In genomic region chr4:145936142-145937020, GRCh38 we compare ENCODE assay signal across 8 cellular contexts. TPM values are rescaled to one million over a fixed set of nuclear protein-coding genes. Genes with fewer than 3 reads are reported as not detected.
A peak's percentile ranks its signal among the peaks of the same experiment; 100 is the strongest.
DNase-seq lines count a peak whose midpoint lies in the region; ATAC-seq and TF ChIP-seq lines count a peak whose summit lies in the region.

No MANE protein-coding gene starts in this region.

- H3K4me1 Mint-ChIP-seq in activated CD8-positive, alpha-beta memory T cell treated with anti-CD3 and anti-CD28 coated beads, Interleukin-2, amount 10 ng/mL, durations not matched to agents 7 days and 5 days: peaks cover 32% of the 10 kb centered on the region
- H3K4me1 Mint-ChIP-seq in endothelial cell (ENCODE audit: unreplicated experiment): peaks cover 34% of the 10 kb centered on the region

- H3K27ac Mint-ChIP-seq in activated CD8-positive, alpha-beta memory T cell treated with anti-CD3 and anti-CD28 coated beads, Interleukin-2, amount 10 ng/mL, durations not matched to agents 7 days and 5 days: peak overlapping the region; percentile 93
- H3K27ac Mint-ChIP-seq in endothelial cell (ENCODE audit: unreplicated experiment): peak overlapping the region; percentile 80

- CTCF ChIA-PET in activated CD8-positive, alpha-beta memory T cell treated with anti-CD3 and anti-CD28 coated beads, Interleukin-2, amount 10 ng/mL, durations not matched to agents 7 days and 5 days (lab: Charles Lee): interaction anchor here (1.0 to 1.6 kb wide), 5 partner anchors 8 to 320 kb away, joined by 3 to 6 read pairs (median 3); no protein-coding TSS in a partner anchor

- peak; percentile 73 for DNase-seq in AG20443 (ENCODE audit: low spot score)
- DNase-seq in NCI-H510A treated with DMSO at 0.1 percent for 48 hours (lab: John Stamatoyannopoulos, UW): peak; percentile 33
- peak; percentile 80 for DNase-seq in activated CD8-positive, alpha-beta memory T cell treated with anti-CD3 and anti-CD28 coated beads, Interleukin-2, amount 10 ng/mL, durations not matched to agents 7 days and 5 days
- peak; percentile 75 for DNase-seq in endothelial cell (ENCODE audit: low spot score)
- peak; percentile 75 for DNase-seq in midbrain (lab: John Stamatoyannopoulos, UW)
- peak; percentile 38 to 45 for DNase-seq in stimulated activated CD8-positive, alpha-beta memory T cell treated with anti-CD3 and anti-CD28 coated beads, Interleukin-2, amount 100 ng/mL, for 48 hours (ENCODE audit: low read depth in 2 of 2)

- H3K36me3 Mint-ChIP-seq in activated CD8-positive, alpha-beta memory T cell treated with anti-CD3 and anti-CD28 coated beads, Interleukin-2, amount 10 ng/mL, durations not matched to agents 7 days and 5 days: peaks cover 8% of the 10 kb centered on the region
- peaks cover 6% of the 10 kb centered on the region for H3K36me3 Mint-ChIP-seq in endothelial cell (ENCODE audit: low read depth, unreplicated experiment)

- peak; percentile 59 for ATAC-seq in GM18867 (IDR thresholded peaks at IDR 0.05; ENCODE audit: unreplicated experiment)
- peak; percentile 39 for ATAC-seq in HG03103 (IDR thresholded peaks at IDR 0.05; ENCODE audit: low read depth, unreplicated experiment)
- peak; percentile 54 for ATAC-seq in activated CD8-positive, alpha-beta memory T cell treated with anti-CD3 and anti-CD28 coated beads, Interleukin-2, amount 10 ng/mL, durations not matched to agents 7 days and 5 days

- peaks cover 9% of the 10 kb centered on the region for H3K27me3 Mint-ChIP-seq in activated CD8-positive, alpha-beta memory T cell treated with anti-CD3 and anti-CD28 coated beads, Interleukin-2, amount 10 ng/mL, durations not matched to agents 7 days and 5 days
- peaks cover 18% of the 10 kb centered on the region for H3K27me3 Mint-ChIP-seq in endothelial cell (ENCODE audit: unreplicated experiment)

- H3K9me3 Mint-ChIP-seq in activated CD8-positive, alpha-beta memory T cell treated with anti-CD3 and anti-CD28 coated beads, Interleukin-2, amount 10 ng/mL, durations not matched to agents 7 days and 5 days (ENCODE audit: low read depth): no peaks in the 10 kb centered on the region
- no peaks in the 10 kb centered on the region for H3K9me3 Mint-ChIP-seq in endothelial cell (ENCODE audit: unreplicated experiment)

- peak; percentile 16 for TF ChIP-seq CTCF in endothelial cell (IDR thresholded peaks at IDR 0.05; ENCODE audit: unreplicated experiment)

- H3K4me3 Mint-ChIP-seq in activated CD8-positive, alpha-beta memory T cell treated with anti-CD3 and anti-CD28 coated beads, Interleukin-2, amount 10 ng/mL, durations not matched to agents 7 days and 5 days: peak overlapping the region; percentile 99
- H3K4me3 Mint-ChIP-seq in endothelial cell (ENCODE audit: unreplicated experiment): peak overlapping the region; percentile 91

RNA-seq across cellular contexts. Expression of gene ZNF827, which starts 2.2 kb away (rescaled TPM):
- 10 to 100 TPM; 20.1 to 24.7 TPM for total RNA-seq in activated CD8-positive, alpha-beta memory T cell treated with anti-CD3 and anti-CD28 coated beads, Interleukin-2, amount 10 ng/mL, durations not matched to agents 7 days and 5 days
- total RNA-seq in endothelial cell (ENCODE audit: unreplicated experiment): 22.8 TPM

Comparison
In these comparisons a context has a peak if more than half of its experiments do, and no peak if none do; other contexts are left out.
1. Peak in every context shown above with its lines: DNase-seq and ATAC-seq.